Comparison of ENCODE assay signal across 8 cellular contexts in the genomic region with DNA sequence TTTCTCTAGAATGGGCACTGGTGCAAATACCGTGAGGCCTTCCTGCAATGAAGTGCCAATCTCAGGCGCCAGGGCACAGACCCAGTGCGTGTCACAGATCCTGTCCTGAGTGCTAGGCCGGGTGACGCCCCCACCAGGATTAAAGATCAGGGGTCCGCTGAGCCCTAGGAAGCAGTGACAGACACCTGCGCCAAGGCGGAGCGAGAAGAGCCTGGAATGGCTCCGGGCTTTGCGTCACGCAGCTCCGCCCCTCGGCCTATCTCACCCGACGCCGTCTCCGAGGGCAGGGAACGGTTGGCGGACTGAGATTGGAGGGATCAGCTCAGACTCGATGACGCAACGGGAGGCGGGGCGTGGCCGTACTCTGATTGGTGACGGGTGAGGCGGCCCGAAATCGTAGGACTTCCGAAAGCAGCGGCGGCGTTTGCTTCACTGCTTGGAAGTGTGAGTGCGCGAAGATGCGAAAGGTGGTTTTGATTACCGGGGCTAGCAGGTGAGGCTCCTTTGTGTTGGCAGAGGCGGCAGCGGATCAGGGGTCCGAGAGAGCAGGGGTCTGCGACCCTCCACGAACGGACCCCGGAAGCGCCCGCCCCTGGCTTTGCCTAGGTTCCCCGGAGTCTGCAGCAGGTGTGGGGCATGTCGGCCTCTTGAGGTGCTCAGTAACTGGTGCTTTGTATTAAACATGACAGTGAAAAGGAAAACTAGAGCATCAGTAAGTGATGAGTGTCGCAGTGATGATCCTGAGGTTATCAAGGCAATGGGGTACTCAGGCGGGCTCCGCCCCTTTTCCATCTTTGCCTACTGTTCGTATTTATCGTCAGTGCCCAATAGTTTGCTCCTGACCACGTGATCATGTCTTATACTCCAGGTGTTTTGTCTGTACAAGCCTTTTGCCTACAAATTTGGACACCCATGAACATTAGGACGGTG.
A peak's percentile ranks its signal among the peaks of the same experiment; 100 is the strongest.
DNase-seq lines count a peak whose midpoint lies in the region; ATAC-seq and TF ChIP-seq lines count a peak whose summit lies in the region.
"Not testable (repeated sequence)": the region's sequence is repeated elsewhere in the genome, so short reads cannot be mapped to it uniquely, and the experiment has no call there.

No MANE protein-coding gene starts in this region.

- intact Hi-C loops in PC-3 (cut with micrococcal nuclease), result not testable (repeated sequence)

- TF ChIP-seq CTCF in PC-3 (conservative IDR thresholded peaks at IDR 0.05; ENCODE audit: low read depth, low read length), result not testable (repeated sequence)

- peak overlapping the region; percentile 98 for H3K27ac Mint-ChIP-seq in activated T-cell treated with anti-CD3 and anti-CD28 coated beads, Interleukin-2, amount 50 U/mL, for 24 hours

- H4K20me1 ChIP-seq in PC-3 (ENCODE audit: low read length), result not testable (repeated sequence)

- H3K36me3 Mint-ChIP-seq in activated T-cell treated with anti-CD3 and anti-CD28 coated beads, Interleukin-2, amount 50 U/mL, for 24 hours (ENCODE audit: low read depth), result peaks cover 22% of the 10 kb centered on the region

- peak overlapping the region; percentile 88 for H3K4me3 Mint-ChIP-seq in activated T-cell treated with anti-CD3 and anti-CD28 coated beads, Interleukin-2, amount 50 U/mL, for 24 hours

- H3K36me3 ChIP-seq in PC-3 (ENCODE audit: low read depth, low read length); muscle layer of duodenum (ENCODE audit: control insufficient read depth in 1 of 2, insufficient read depth in 2 of 2, low read length in 2 of 2): not testable (repeated sequence)

- not testable (repeated sequence) for H3K4me1 Mint-ChIP-seq in activated T-cell treated with anti-CD3 and anti-CD28 coated beads, Interleukin-2, amount 50 U/mL, for 24 hours (ENCODE audit: low read depth)

- H2AFZ ChIP-seq in PC-3 (ENCODE audit: low read length), result peak overlapping the region; percentile 100

- not testable (repeated sequence) for H3K27me3 ChIP-seq in PC-3 (ENCODE audit: low read length); muscle layer of duodenum (ENCODE audit: low read depth, low read length)

- POLR2A ChIA-PET in PC-3 (lab: Charles Lee; ENCODE audit: unreplicated experiment), result not testable (repeated sequence)

- peak overlapping the region; percentile 67 for H3K9ac ChIP-seq in PC-3 (ENCODE audit: low read length)

- H3K9me3 Mint-ChIP-seq in activated T-cell treated with anti-CD3 and anti-CD28 coated beads, Interleukin-2, amount 50 U/mL, for 24 hours, result not testable (repeated sequence)

- CTCF ChIA-PET in PC-3 (lab: Charles Lee), result not testable (repeated sequence)

- H3K9me2 ChIP-seq in PC-3 (replicated peaks; ENCODE audit: low read length), result not testable (repeated sequence)

- H3K27me3 Mint-ChIP-seq in activated T-cell treated with anti-CD3 and anti-CD28 coated beads, Interleukin-2, amount 50 U/mL, for 24 hours, result not testable (repeated sequence)

- TF ChIP-seq RAD21 in Ishikawa (IDR thresholded peaks at IDR 0.05; ENCODE audit: low read depth), result not testable (repeated sequence)

- peak overlapping the region; percentile 98 for H3K4me2 ChIP-seq in PC-3 (ENCODE audit: low read length)

- H3K79me2 ChIP-seq in PC-3 (ENCODE audit: low read length), result not testable (repeated sequence)

- H3K4me1 ChIP-seq in PC-3 (ENCODE audit: insufficient read depth, low read length); muscle layer of duodenum (ENCODE audit: control insufficient read depth in 1 of 2, insufficient read depth in 2 of 2, low read length in 2 of 2): not testable (repeated sequence)

- H3F3A ChIP-seq in PC-3 (ENCODE audit: low read length, unreplicated experiment), result not testable (repeated sequence)

- not testable (repeated sequence) for H3K9me3 ChIP-seq in PC-3 (ENCODE audit: low read length); muscle layer of duodenum (ENCODE audit: control insufficient read depth in 1 of 2, low read length in 2 of 2)

- H3K27ac ChIP-seq in PC-3 (ENCODE audit: low read length) (peak overlapping the region; percentile 63), muscle layer of duodenum (ENCODE audit: low read length) (peak overlapping the region; percentile 51)

- TF ChIP-seq EP300 in Ishikawa (IDR thresholded peaks at IDR 0.05; ENCODE audit: borderline replicate concordance), result not testable (repeated sequence)

- not testable (repeated sequence) for TF ChIP-seq POLR2A in erythroblast (IDR thresholded peaks at IDR 0.05; ENCODE audit: low read length)

- TSS peak; percentile 82 for BruUV-seq in PC-3 (replicated peaks; lab: Mats Ljungman, UMichigan)

- ATAC-seq in GM21619 (IDR thresholded peaks at IDR 0.05; ENCODE audit: unreplicated experiment) (peak; percentile 99), PC-3 (peak; percentile 100)

- DNase-seq in DMS53 (lab: John Stamatoyannopoulos, UW) (peak; percentile 88), PC-3 (peak; percentile 67), erythroblast (lab: John Stamatoyannopoulos, UW) (peak; percentile 57 to 66)
- peak; percentile 80 for DNase-seq in activated T-cell treated with anti-CD3 and anti-CD28 coated beads, Interleukin-2, amount 50 U/mL, for 24 hours
- DNase-seq in stimulated activated CD8-positive, alpha-beta memory T cell treated with anti-CD3 and anti-CD28 coated beads, Interleukin-4, amount 100 ng/mL, for 24 hours (ENCODE audit: low read depth), result peak; percentile 48

- H3K4me3 ChIP-seq in PC-3 (ENCODE audit: low read length), result peak overlapping the region; percentile 78
- H3K4me3 ChIP-seq in muscle layer of duodenum (ENCODE audit: low read depth in 1 of 2, low read length in 2 of 2), result peak overlapping the region; percentile 37 to 56

TF ChIP-seq in Ishikawa, 13 proteins besides CTCF, POLR2A, EP300 and RAD21:
- TF ChIP-seq TAF1 (IDR thresholded peaks at IDR 0.05; ENCODE audit: low read depth) (peak; percentile 40; the same call in 1 of the 2 replicates), CREB1 (IDR thresholded peaks at IDR 0.05; ENCODE audit: low read depth) (0 out of 2 replicates have a peak, but pooled peaks have one; percentile 51)
- TF ChIP-seq, protein P1, sequence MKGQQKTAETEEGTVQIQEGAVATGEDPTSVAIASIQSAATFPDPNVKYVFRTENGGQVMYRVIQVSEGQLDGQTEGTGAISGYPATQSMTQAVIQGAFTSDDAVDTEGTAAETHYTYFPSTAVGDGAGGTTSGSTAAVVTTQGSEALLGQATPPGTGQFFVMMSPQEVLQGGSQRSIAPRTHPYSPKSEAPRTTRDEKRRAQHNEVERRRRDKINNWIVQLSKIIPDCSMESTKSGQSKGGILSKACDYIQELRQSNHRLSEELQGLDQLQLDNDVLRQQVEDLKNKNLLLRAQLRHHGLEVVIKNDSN (IDR thresholded peaks at IDR 0.05), result peak; percentile 75
TF ChIP-seq in Ishikawa: peak in this region for 3; not testable (repeated sequence) for 10.

Comparison
In these comparisons a context has a peak if more than half of its experiments do, and no peak if none do; other contexts are left out.
1. Peak in every context shown above with its lines: DNase-seq, ATAC-seq, H3K4me3 ChIP-seq and H3K27ac ChIP-seq.